In the genomic region with DNA sequence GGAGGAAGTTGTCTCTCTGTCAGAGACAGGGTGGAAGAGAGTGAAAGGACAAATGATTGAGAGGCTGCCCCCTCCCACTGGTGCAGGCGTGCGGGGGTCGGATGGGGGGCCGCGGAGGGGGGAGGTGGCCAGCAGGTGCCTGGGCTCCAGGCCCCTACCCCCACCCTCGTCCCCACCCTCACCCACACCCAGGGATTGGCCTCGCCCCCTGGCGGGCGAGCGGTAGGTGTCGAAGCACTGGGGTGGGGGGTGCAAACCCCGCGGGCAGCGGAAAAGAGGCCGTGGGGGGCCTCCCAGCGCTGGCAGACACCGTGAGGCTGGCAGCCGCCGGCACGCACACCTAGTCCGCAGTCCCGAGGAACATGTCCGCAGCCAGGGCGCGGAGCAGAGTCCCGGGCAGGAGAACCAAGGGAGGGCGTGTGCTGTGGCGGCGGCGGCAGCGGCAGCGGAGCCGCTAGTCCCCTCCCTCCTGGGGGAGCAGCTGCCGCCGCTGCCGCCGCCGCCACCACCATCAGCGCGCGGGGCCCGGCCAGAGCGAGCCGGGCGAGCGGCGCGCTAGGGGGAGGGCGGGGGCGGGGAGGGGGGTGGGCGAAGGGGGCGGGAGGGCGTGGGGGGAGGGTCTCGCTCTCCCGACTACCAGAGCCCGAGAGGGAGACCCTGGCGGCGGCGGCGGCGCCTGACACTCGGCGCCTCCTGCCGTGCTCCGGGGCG, we compare ENCODE assay signal across 1 cellular context.
TF ChIP-seq lines count a peak whose summit lies in the region.

A gene (plus strand): TSS at position 682 of the 711 bp plus-strand sequence. CDS start 32 bp downstream, outside the sequence.

TF ChIP-seq in K562, 482 proteins besides CTCF, POLR2A, EP300 and RAD21 (continued from another document and continues in another):
- TF ChIP-seq, protein P1, sequence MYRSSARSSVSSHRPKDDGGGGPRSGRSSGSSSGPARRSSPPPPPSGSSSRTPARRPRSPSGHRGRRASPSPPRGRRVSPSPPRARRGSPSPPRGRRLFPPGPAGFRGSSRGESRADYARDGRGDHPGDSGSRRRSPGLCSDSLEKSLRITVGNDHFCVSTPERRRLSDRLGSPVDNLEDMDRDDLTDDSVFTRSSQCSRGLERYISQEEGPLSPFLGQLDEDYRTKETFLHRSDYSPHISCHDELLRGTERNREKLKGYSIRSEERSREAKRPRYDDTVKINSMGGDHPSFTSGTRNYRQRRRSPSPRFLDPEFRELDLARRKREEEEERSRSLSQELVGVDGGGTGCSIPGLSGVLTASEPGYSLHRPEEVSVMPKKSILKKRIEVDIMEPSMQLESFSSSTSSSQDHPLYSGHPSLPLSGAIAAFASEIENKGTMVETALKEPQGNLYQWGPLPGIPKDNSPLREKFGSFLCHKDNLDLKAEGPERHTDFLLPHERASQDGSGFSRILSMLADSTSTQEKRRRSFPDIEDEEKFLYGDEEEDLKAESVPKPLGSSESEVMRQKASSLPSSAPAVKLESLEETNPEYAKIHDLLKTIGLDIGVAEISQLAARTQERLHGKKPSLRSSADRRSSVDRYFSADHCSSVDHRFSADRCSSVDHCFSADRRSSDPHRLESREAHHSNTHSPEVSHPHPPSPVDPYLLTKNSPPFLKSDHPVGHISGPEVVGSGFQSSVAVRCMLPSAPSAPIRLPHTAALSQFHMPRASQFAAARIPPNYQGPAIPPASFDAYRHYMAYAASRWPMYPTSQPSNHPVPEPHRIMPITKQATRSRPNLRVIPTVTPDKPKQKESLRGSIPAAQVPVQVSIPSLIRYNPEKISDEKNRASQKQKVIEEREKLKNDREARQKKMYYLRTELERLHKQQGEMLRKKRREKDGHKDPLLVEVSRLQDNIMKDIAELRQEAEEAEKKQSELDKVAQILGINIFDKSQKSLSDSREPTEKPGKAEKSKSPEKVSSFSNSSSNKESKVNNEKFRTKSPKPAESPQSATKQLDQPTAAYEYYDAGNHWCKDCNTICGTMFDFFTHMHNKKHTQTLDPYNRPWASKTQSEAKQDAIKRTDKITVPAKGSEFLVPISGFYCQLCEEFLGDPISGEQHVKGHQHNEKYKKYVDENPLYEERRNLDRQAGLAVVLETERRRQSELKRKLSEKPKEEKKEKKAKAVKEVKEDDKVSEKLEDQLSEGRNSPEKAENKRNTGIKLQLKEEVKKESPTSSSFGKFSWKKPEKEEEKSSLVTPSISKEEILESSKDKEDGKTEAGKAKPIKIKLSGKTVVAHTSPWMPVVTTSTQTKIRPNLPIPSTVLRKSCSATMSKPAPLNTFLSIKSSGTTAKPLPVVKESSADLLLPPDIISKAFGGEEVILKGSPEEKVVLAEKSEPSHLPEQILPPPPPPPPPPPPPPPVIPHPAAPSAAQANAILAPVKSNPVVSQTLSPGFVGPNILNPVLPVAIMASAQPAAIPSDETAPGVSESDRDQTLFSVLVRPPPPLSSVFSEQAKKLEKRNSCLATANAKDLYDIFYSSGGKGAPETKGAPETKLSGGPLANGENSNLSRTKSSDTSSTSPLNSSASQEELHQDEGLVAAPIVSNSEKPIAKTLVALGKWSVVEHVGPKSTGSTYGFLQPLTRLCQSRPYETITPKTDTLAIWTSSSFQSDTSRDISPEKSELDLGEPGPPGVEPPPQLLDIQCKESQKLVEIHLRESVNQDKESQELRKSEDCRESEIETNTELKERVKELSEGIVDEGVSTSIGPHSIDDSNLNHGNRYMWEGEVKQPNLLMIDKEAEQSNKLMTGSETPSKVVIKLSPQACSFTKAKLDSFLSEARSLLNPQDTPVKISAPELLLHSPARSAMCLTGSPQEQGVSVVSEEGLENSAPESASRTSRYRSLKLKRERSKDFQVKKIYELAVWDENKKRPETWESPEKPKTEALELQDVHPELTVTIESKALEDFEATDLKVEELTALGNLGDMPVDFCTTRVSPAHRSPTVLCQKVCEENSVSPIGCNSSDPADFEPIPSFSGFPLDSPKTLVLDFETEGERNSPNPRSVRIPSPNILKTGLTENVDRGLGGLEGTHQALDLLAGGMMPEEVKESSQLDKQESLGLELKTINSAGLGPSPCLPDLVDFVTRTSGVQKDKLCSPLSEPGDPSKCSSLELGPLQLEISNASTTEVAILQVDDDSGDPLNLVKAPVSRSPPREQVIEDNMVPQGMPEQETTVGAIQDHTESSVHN (IDR thresholded peaks at IDR 0.05; ENCODE audit: borderline replicate concordance in 1 of 2, low read depth in 1 of 2) = no peak
- peak in 1 of 2 experiments; percentile 55; a peak in 1 of 4 replicates for TF ChIP-seq KDM1A (IDR thresholded peaks at IDR 0.05)
- no peak for TF ChIP-seq XRCC3 (IDR thresholded peaks at IDR 0.05)
- no peak for TF ChIP-seq DMBX1 (CRISPR knock-in tag; IDR thresholded peaks at IDR 0.05; ENCODE audit: borderline replicate concordance)
- peak; percentile 33; the same call in 1 of the 2 replicates for TF ChIP-seq CBX5 (IDR thresholded peaks at IDR 0.05; ENCODE audit: borderline replicate concordance, low read depth)
- TF ChIP-seq, protein P2, sequence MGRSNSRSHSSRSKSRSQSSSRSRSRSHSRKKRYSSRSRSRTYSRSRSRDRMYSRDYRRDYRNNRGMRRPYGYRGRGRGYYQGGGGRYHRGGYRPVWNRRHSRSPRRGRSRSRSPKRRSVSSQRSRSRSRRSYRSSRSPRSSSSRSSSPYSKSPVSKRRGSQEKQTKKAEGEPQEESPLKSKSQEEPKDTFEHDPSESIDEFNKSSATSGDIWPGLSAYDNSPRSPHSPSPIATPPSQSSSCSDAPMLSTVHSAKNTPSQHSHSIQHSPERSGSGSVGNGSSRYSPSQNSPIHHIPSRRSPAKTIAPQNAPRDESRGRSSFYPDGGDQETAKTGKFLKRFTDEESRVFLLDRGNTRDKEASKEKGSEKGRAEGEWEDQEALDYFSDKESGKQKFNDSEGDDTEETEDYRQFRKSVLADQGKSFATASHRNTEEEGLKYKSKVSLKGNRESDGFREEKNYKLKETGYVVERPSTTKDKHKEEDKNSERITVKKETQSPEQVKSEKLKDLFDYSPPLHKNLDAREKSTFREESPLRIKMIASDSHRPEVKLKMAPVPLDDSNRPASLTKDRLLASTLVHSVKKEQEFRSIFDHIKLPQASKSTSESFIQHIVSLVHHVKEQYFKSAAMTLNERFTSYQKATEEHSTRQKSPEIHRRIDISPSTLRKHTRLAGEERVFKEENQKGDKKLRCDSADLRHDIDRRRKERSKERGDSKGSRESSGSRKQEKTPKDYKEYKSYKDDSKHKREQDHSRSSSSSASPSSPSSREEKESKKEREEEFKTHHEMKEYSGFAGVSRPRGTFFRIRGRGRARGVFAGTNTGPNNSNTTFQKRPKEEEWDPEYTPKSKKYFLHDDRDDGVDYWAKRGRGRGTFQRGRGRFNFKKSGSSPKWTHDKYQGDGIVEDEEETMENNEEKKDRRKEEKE (IDR thresholded peaks at IDR 0.05; ENCODE audit: borderline replicate concordance in 1 of 2, control insufficient read depth in 1 of 2, low read depth in 2 of 2, low read length in 1 of 2) = 0 out of 4 replicates have a peak, but pooled peaks of 1 of the 2 experiments have one; percentile 29
- TF ChIP-seq CCNT2 (IDR thresholded peaks at IDR 0.05; ENCODE audit: borderline replicate concordance, extremely low read depth, insufficient read length, low read depth, low read length) = peak; percentile 68
- no peak for TF ChIP-seq ZNF239 (CRISPR knock-in tag; IDR thresholded peaks at IDR 0.05)
- TF ChIP-seq, protein P3, sequence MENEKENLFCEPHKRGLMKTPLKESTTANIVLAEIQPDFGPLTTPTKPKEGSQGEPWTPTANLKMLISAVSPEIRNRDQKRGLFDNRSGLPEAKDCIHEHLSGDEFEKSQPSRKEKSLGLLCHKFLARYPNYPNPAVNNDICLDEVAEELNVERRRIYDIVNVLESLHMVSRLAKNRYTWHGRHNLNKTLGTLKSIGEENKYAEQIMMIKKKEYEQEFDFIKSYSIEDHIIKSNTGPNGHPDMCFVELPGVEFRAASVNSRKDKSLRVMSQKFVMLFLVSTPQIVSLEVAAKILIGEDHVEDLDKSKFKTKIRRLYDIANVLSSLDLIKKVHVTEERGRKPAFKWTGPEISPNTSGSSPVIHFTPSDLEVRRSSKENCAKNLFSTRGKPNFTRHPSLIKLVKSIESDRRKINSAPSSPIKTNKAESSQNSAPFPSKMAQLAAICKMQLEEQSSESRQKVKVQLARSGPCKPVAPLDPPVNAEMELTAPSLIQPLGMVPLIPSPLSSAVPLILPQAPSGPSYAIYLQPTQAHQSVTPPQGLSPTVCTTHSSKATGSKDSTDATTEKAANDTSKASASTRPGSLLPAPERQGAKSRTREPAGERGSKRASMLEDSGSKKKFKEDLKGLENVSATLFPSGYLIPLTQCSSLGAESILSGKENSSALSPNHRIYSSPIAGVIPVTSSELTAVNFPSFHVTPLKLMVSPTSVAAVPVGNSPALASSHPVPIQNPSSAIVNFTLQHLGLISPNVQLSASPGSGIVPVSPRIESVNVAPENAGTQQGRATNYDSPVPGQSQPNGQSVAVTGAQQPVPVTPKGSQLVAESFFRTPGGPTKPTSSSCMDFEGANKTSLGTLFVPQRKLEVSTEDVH (IDR thresholded peaks at IDR 0.05; ENCODE audit: low read depth, partially characterized antibody) = no peak
- TF ChIP-seq, protein P4, sequence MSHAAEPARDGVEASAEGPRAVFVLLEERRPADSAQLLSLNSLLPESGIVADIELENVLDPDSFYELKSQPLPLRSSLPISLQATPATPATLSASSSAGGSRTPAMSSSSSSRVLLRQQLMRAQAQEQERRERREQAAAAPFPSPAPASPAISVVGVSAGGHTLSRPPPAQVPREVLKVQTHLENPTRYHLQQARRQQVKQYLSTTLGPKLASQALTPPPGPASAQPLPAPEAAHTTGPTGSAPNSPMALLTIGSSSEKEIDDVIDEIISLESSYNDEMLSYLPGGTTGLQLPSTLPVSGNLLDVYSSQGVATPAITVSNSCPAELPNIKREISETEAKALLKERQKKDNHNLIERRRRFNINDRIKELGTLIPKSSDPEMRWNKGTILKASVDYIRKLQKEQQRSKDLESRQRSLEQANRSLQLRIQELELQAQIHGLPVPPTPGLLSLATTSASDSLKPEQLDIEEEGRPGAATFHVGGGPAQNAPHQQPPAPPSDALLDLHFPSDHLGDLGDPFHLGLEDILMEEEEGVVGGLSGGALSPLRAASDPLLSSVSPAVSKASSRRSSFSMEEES (CRISPR knock-in tag; IDR thresholded peaks at IDR 0.05) = no peak
- peak in 1 of 2 experiments; percentile 75; a peak in 1 of 3 replicates for TF ChIP-seq CBX3 (IDR thresholded peaks at IDR 0.05; ENCODE audit: borderline replicate concordance in 1 of 2, low read length in 2 of 2)
- TF ChIP-seq, protein P5, sequence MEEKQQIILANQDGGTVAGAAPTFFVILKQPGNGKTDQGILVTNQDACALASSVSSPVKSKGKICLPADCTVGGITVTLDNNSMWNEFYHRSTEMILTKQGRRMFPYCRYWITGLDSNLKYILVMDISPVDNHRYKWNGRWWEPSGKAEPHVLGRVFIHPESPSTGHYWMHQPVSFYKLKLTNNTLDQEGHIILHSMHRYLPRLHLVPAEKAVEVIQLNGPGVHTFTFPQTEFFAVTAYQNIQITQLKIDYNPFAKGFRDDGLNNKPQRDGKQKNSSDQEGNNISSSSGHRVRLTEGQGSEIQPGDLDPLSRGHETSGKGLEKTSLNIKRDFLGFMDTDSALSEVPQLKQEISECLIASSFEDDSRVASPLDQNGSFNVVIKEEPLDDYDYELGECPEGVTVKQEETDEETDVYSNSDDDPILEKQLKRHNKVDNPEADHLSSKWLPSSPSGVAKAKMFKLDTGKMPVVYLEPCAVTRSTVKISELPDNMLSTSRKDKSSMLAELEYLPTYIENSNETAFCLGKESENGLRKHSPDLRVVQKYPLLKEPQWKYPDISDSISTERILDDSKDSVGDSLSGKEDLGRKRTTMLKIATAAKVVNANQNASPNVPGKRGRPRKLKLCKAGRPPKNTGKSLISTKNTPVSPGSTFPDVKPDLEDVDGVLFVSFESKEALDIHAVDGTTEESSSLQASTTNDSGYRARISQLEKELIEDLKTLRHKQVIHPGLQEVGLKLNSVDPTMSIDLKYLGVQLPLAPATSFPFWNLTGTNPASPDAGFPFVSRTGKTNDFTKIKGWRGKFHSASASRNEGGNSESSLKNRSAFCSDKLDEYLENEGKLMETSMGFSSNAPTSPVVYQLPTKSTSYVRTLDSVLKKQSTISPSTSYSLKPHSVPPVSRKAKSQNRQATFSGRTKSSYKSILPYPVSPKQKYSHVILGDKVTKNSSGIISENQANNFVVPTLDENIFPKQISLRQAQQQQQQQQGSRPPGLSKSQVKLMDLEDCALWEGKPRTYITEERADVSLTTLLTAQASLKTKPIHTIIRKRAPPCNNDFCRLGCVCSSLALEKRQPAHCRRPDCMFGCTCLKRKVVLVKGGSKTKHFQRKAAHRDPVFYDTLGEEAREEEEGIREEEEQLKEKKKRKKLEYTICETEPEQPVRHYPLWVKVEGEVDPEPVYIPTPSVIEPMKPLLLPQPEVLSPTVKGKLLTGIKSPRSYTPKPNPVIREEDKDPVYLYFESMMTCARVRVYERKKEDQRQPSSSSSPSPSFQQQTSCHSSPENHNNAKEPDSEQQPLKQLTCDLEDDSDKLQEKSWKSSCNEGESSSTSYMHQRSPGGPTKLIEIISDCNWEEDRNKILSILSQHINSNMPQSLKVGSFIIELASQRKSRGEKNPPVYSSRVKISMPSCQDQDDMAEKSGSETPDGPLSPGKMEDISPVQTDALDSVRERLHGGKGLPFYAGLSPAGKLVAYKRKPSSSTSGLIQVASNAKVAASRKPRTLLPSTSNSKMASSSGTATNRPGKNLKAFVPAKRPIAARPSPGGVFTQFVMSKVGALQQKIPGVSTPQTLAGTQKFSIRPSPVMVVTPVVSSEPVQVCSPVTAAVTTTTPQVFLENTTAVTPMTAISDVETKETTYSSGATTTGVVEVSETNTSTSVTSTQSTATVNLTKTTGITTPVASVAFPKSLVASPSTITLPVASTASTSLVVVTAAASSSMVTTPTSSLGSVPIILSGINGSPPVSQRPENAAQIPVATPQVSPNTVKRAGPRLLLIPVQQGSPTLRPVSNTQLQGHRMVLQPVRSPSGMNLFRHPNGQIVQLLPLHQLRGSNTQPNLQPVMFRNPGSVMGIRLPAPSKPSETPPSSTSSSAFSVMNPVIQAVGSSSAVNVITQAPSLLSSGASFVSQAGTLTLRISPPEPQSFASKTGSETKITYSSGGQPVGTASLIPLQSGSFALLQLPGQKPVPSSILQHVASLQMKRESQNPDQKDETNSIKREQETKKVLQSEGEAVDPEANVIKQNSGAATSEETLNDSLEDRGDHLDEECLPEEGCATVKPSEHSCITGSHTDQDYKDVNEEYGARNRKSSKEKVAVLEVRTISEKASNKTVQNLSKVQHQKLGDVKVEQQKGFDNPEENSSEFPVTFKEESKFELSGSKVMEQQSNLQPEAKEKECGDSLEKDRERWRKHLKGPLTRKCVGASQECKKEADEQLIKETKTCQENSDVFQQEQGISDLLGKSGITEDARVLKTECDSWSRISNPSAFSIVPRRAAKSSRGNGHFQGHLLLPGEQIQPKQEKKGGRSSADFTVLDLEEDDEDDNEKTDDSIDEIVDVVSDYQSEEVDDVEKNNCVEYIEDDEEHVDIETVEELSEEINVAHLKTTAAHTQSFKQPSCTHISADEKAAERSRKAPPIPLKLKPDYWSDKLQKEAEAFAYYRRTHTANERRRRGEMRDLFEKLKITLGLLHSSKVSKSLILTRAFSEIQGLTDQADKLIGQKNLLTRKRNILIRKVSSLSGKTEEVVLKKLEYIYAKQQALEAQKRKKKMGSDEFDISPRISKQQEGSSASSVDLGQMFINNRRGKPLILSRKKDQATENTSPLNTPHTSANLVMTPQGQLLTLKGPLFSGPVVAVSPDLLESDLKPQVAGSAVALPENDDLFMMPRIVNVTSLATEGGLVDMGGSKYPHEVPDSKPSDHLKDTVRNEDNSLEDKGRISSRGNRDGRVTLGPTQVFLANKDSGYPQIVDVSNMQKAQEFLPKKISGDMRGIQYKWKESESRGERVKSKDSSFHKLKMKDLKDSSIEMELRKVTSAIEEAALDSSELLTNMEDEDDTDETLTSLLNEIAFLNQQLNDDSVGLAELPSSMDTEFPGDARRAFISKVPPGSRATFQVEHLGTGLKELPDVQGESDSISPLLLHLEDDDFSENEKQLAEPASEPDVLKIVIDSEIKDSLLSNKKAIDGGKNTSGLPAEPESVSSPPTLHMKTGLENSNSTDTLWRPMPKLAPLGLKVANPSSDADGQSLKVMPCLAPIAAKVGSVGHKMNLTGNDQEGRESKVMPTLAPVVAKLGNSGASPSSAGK (IDR thresholded peaks at IDR 0.05) = 0 out of 2 replicates have a peak, but pooled peaks have one; percentile 26
- no peak for TF ChIP-seq NUFIP1 (IDR thresholded peaks at IDR 0.05; ENCODE audit: partially characterized antibody)
- TF ChIP-seq PTBP1 (IDR thresholded peaks at IDR 0.05; ENCODE audit: low read depth, low read length) = no peak
